In the genomic region with DNA sequence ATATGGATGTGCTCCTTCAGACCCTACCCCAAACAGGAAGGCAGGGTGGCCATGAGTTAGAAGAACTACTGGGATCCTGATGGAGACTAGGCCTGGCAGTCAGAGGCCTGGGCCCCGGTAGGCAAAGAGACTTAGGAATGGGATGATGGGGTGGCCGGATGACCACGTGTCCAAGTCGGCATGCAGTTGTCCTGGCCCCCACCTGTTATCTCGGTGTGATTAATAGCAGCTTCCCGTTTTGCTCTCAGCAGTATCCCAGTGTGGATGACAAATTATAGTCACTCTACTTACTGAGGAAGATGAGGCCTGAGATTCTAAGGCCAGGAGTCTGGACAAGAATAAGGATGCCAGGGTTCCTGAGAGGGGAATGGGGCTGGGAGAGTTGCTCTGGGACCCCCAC, we compare ENCODE assay signal across 14 cellular contexts. TPM values are rescaled to one million over a fixed set of nuclear protein-coding genes. Genes with fewer than 3 reads are reported as not detected.
A peak's percentile ranks its signal among the peaks of the same experiment; 100 is the strongest.
DNase-seq lines count a peak whose midpoint lies in the region; ATAC-seq and TF ChIP-seq lines count a peak whose summit lies in the region.
"Had no signal": no experiment of that assay in that cellular context is flagged by ENCODE, and none has a peak within 500 bp of the region (broad histone marks: within the 10 kb centered on the region; RNA-seq: fewer than 3 reads in every experiment).

No MANE protein-coding gene starts in this region.

- H3K4me1 ChIP-seq in sigmoid colon: peaks cover 0 to 21% (median 19%) of the 10 kb centered on the region in 4 donors
- H3K4me1 ChIP-seq: pancreas had no signal

- TF ChIP-seq POLR2A in sigmoid colon (IDR thresholded peaks at IDR 0.05): no peak

- DNase-seq in CD14-positive monocyte (ENCODE audit: low spot score) (no peak), H7 (peak; percentile 28), sigmoid colon (no peak), dermis blood vessel endothelial cell (no peak), DMS53 treated with DMSO at 0.1 percent for 48 hours (lab: John Stamatoyannopoulos, UW; ENCODE audit: unreplicated experiment) (no peak), NCI-H2107 treated with DMSO at 0.1 percent for 48 hours (lab: John Stamatoyannopoulos, UW; ENCODE audit: unreplicated experiment) (no peak)
- no peak for DNase-seq in effector memory CD8-positive, alpha-beta T cell
- DNase-seq: Caco-2; effector CD4-positive, alpha-beta T cell; kidney glomerular epithelial cell; OCI-M1; pancreas; stimulated activated CD4-positive, alpha-beta T cell treated with anti-CD3 and anti-CD28 coated beads, Interleukin-4, amount 100 ng/mL, for 1 hour had no signal

- peak overlapping the region in 5 of 7 donors; percentile 15 to 77 (median 66) for H3K27ac Mint-ChIP-seq in CD14-positive monocyte
- peak overlapping the region; percentile 3 to 94 for H3K27ac Mint-ChIP-seq in effector memory CD8-positive, alpha-beta T cell

- H3K36me3 ChIP-seq in H7 (replicated peaks; ENCODE audit: control insufficient read depth, insufficient read depth, low read length): no peaks in the 10 kb centered on the region
- peaks cover 0 to 17% (median 11%) of the 10 kb centered on the region in 4 donors for H3K36me3 ChIP-seq in sigmoid colon
- H3K36me3 ChIP-seq: pancreas had no signal

- H3K9me3 Mint-ChIP-seq in CD14-positive monocyte: no peaks in the 10 kb centered on the region
- H3K9me3 Mint-ChIP-seq in effector memory CD8-positive, alpha-beta T cell: no peaks in the 10 kb centered on the region

- peaks cover 3 to 9% (median 7%) of the 10 kb centered on the region in 3 donors for H3K27me3 Mint-ChIP-seq in CD14-positive monocyte (ENCODE audit: low read depth in 3 of 3)
- no peaks in the 10 kb centered on the region for H3K27me3 Mint-ChIP-seq in effector memory CD8-positive, alpha-beta T cell

- ATAC-seq in effector memory CD8-positive, alpha-beta T cell (replicated peaks): no peak
- ATAC-seq in GM19467 (IDR thresholded peaks at IDR 0.05; ENCODE audit: unreplicated experiment): no peak

- no peak for TF ChIP-seq EP300 in sigmoid colon (IDR thresholded peaks at IDR 0.05)

- 74 to 77% methylated on average over 6 of the region's 6 CpGs for WGBS in sigmoid colon, 2 donors

- peak overlapping the region; percentile 89 to 93 (median 91) for H3K27ac ChIP-seq in sigmoid colon

- H3K27me3 ChIP-seq in H7 (ENCODE audit: control insufficient read depth, insufficient read depth, low read length) (peaks cover 7% of the 10 kb centered on the region; the same call in 1 of the 2 replicates), sigmoid colon (no peaks in the 10 kb centered on the region)
- H3K27me3 ChIP-seq: pancreas had no signal

- H3K4me3 Mint-ChIP-seq in CD14-positive monocyte: peak overlapping the region in 1 of 2 donors; percentile 16
- H3K4me3 Mint-ChIP-seq in effector memory CD8-positive, alpha-beta T cell: peak overlapping the region; percentile 74 to 87

- intact Hi-C loops in CD14-positive monocyte (cut with micrococcal nuclease) (no loop called here), sigmoid colon (cut with DNase I) (no loop called here)

- peaks cover 26 to 31% of the 10 kb centered on the region in 2 donors for H3K36me3 Mint-ChIP-seq in CD14-positive monocyte
- peaks cover 10% of the 10 kb centered on the region for H3K36me3 Mint-ChIP-seq in effector memory CD8-positive, alpha-beta T cell (ENCODE audit: insufficient read depth)

- peaks cover 65% of the 10 kb centered on the region for H3K4me1 Mint-ChIP-seq in CD14-positive monocyte
- peaks cover 41 to 45% of the 10 kb centered on the region in 2 donors for H3K4me1 Mint-ChIP-seq in effector memory CD8-positive, alpha-beta T cell (ENCODE audit: low read depth in 2 of 2)

- TF ChIP-seq CTCF in CD14-positive monocyte (IDR thresholded peaks at IDR 0.05) (no peak), sigmoid colon (IDR thresholded peaks at IDR 0.05) (no peak)

- H3K4me3 ChIP-seq in H7 (ENCODE audit: insufficient read depth, low read depth, low read length) (no peak overlapping the region), sigmoid colon (no peak overlapping the region)

- H3K9me3 ChIP-seq in sigmoid colon: no peaks in the 10 kb centered on the region
- H3K9me3 ChIP-seq: Caco-2, pancreas had no signal

RNA-seq across cellular contexts. Expression of a gene that starts 1.5 kb away (rescaled TPM):
- polyA plus RNA-seq in CD14-positive monocyte (10 to 100 TPM; 37.7 to 50.2 TPM), sigmoid colon (10 to 100 TPM; 18.0 to 45.0 (median 26.1) TPM)
- total RNA-seq in H7 (2014; rRNA removed; shearing (Covaris generic)): 6.2 and 9.6 TPM in 2 replicates
- total RNA-seq in sigmoid colon (100 to 1,000 TPM in 2 of 4 donors, 10 to 100 TPM in 2; 60.1 to 122 (median 91.8) TPM), dermis blood vessel endothelial cell (9.2 and 26.1 TPM in 2 replicates)
- total RNA-seq: Caco-2 had no signal

RNA-seq across cellular contexts. Expression of a gene that starts 8.2 kb away (rescaled TPM):
- polyA plus RNA-seq in CD14-positive monocyte (100 to 1,000 TPM; 491 to 523 TPM), sigmoid colon (100 to 1,000 TPM in 1 of 3 donors, 10 to 100 TPM in 2; 15.6 to 108 (median 21.0) TPM)
- 0.94 and 1.7 TPM in 2 replicates for total RNA-seq in H7 (2014; rRNA removed; shearing (Covaris generic))
- total RNA-seq in sigmoid colon (10 to 100 TPM; 20.2 to 41.0 (median 24.5) TPM), dermis blood vessel endothelial cell (0.88 and 1.2 TPM in 2 replicates)

RNA-seq across cellular contexts. Expression of a gene that starts 11.4 kb away (rescaled TPM):
- 1 to 10 TPM; 2.9 to 5.6 TPM for polyA plus RNA-seq in CD14-positive monocyte
- 137 and 203 TPM in 2 replicates for total RNA-seq in H7 (2014; rRNA removed; shearing (Covaris generic))
- 10 to 100 TPM; 73.5 to 91.1 (median 81.1) TPM for total RNA-seq in sigmoid colon
- 10 to 100 TPM; 28.2 to 55.4 (median 35.6) TPM for polyA plus RNA-seq in sigmoid colon
- total RNA-seq in dermis blood vessel endothelial cell: 79.8 and 89.3 TPM in 2 replicates

RNA-seq across cellular contexts. Expression of a gene that starts 29.1 kb away (rescaled TPM):
- polyA plus RNA-seq in CD14-positive monocyte (100 to 1,000 TPM; 642 to 884 TPM), sigmoid colon (100 to 1,000 TPM in 2 of 3 donors, 10 to 100 TPM in 1; 58.3 to 161 (median 118) TPM)
- total RNA-seq in H7 (2014; rRNA removed; shearing (Covaris generic)): 0.22 and 0.55 TPM in 2 replicates
- total RNA-seq in sigmoid colon (10 to 100 TPM; 24.6 to 56.4 (median 37.0) TPM), dermis blood vessel endothelial cell (0.17 and 2.1 TPM in 2 replicates)

RNA-seq across cellular contexts. Expression of a gene that starts 33.3 kb away (rescaled TPM):
- polyA plus RNA-seq in CD14-positive monocyte (100 to 1,000 TPM; 103 to 107 TPM), sigmoid colon (100 to 1,000 TPM in 1 of 3 donors, 10 to 100 TPM in 2; 38.4 to 121 (median 45.3) TPM)
- total RNA-seq in H7 (2014; rRNA removed; shearing (Covaris generic)): 111 and 146 TPM in 2 replicates
- total RNA-seq in sigmoid colon (10 to 100 TPM; 38.5 to 67.1 (median 50.8) TPM), dermis blood vessel endothelial cell (113 and 133 TPM in 2 replicates)
